ENCODE assay signal across 1 cellular context in the genomic region with DNA sequence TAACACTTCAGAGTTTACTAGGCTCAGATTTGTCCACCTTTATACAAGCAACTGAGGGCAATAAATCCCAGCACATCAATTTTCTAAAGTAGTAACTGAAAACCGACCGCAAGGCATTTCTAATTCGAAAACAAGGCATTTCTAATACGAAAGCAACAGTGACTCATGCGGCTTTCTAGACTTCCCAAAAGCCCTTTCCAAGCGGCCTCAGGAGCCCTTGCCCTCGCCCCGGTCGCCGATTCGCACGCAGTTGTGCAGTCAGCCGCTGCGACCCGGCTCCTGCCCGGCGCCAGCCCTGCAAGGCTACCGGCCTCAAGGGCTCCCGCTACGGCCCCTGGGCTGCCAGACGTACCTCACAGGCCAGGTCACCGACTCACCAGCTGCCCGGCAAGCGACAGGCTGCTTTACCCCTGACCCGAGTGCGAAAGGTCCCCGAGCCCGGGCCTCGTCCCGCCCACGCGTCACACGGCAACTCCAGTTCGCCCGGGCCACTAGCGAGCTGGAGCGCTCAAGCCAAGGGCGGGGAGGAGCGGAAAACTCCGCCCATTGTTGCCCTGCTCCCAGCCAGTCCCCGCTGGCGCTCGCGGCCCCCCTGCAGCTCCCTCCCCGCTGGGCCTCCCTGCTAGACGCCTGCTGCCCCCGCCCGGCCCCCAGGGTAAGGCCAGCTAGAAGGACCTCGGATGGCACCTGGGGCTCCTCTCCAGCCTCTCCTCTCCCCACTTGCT.
TF ChIP-seq lines count a peak whose summit lies in the region.

No MANE protein-coding gene starts in this region.

TF ChIP-seq in K562, 482 proteins besides CTCF, POLR2A, EP300 and RAD21 (continued from another document and continues in another):
- TF ChIP-seq, protein P1, sequence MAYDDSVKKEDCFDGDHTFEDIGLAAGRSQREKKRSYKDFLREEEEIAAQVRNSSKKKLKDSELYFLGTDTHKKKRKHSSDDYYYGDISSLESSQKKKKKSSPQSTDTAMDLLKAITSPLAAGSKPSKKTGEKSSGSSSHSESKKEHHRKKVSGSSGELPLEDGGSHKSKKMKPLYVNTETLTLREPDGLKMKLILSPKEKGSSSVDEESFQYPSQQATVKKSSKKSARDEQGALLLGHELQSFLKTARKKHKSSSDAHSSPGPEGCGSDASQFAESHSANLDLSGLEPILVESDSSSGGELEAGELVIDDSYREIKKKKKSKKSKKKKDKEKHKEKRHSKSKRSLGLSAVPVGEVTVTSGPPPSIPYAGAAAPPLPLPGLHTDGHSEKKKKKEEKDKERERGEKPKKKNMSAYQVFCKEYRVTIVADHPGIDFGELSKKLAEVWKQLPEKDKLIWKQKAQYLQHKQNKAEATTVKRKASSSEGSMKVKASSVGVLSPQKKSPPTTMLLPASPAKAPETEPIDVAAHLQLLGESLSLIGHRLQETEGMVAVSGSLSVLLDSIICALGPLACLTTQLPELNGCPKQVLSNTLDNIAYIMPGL (CRISPR knock-in tag; IDR thresholded peaks at IDR 0.05) = peak; percentile 70; the same call in 1 of the 2 replicates
- TF ChIP-seq MAFG (tag; conservative IDR thresholded peaks at IDR 0.05) (no peak; the same call in 1 of the 2 replicates), HMGN3 (IDR thresholded peaks at IDR 0.05; ENCODE audit: borderline replicate concordance, extremely low read depth, insufficient read length, low read depth, low read length) (peak; percentile 96), ZNF174 (CRISPR knock-in tag; IDR thresholded peaks at IDR 0.05) (no peak), ESRRA (IDR thresholded peaks at IDR 0.05; ENCODE audit: borderline replicate concordance, low read depth) (peak; percentile 87), XRCC5 (IDR thresholded peaks at IDR 0.05; ENCODE audit: low read depth, low read length) (peak; percentile 52; the same call in 1 of the 2 replicates), CBX5 (IDR thresholded peaks at IDR 0.05; ENCODE audit: borderline replicate concordance, low read depth) (peak; percentile 9; the same call in 1 of the 2 replicates), SAP30 (IDR thresholded peaks at IDR 0.05; ENCODE audit: borderline replicate concordance, insufficient read depth, low read depth, low read length, poor library complexity, severe bottlenecking) (peak; percentile 89), TCF3 (CRISPR knock-in tag; IDR thresholded peaks at IDR 0.05) (peak; percentile 48), KDM5B (IDR thresholded peaks at IDR 0.05; ENCODE audit: insufficient replicate concordance, low read depth, low read length) (peak; percentile 70), SRF (CRISPR knock-in tag; IDR thresholded peaks at IDR 0.05) (peak in 1 of 2 experiments; percentile 86; a peak in 2 of 4 replicates), ZBTB7A (IDR thresholded peaks at IDR 0.05; ENCODE audit: borderline replicate concordance, control insufficient read depth, low read depth, low read length) (peak; percentile 62; the same call in 1 of the 2 replicates), PHB (CRISPR knock-in tag; IDR thresholded peaks at IDR 0.05) (peak; percentile 77; the same call in 1 of the 2 replicates), NFIC (IDR thresholded peaks at IDR 0.05) (no peak; the same call in 1 of the 2 replicates), LCOR (CRISPR knock-in tag; IDR thresholded peaks at IDR 0.05) (0 out of 2 replicates have a peak, but pooled peaks have one; percentile 81), MTA1 (IDR thresholded peaks at IDR 0.05; ENCODE audit: borderline replicate concordance) (peak; percentile 80), FOXP1 (CRISPR knock-in tag; IDR thresholded peaks at IDR 0.05) (0 out of 2 replicates have a peak, but pooled peaks have one; percentile 82), NR2C1 (IDR thresholded peaks at IDR 0.05) (peak; percentile 88), NR2C1 (tag; IDR thresholded peaks at IDR 0.05) (peak; percentile 91), BHLHE40 (IDR thresholded peaks at IDR 0.05; ENCODE audit: low read length) (peak; percentile 68), HDAC1 (IDR thresholded peaks at IDR 0.05) (peak in 1 of 2 experiments; percentile 91; a peak in 2 of 4 replicates), RB1 (IDR thresholded peaks at IDR 0.05; ENCODE audit: low read depth) (peak; percentile 82), NFXL1 (CRISPR knock-in tag; IDR thresholded peaks at IDR 0.05) (no peak), NCOR1 (IDR thresholded peaks at IDR 0.05) (peak; percentile 49; the same call in 1 of the 2 replicates), YY1 (IDR thresholded peaks at IDR 0.05; ENCODE audit: borderline replicate concordance in 1 of 3, control insufficient read depth in 1 of 3, extremely low read depth in 1 of 3, insufficient read depth in 3 of 3, insufficient read length in 1 of 3, insufficient replicate concordance in 2 of 3, low read depth in 1 of 3, low read length in 2 of 3) (peak in 2 of 3 experiments; percentile 60 to 66), TAF1 (IDR thresholded peaks at IDR 0.05; ENCODE audit: control insufficient read depth, extremely low read depth, insufficient read depth, low read length, severe bottlenecking) (peak; percentile 50)
- TF ChIP-seq, protein P2, sequence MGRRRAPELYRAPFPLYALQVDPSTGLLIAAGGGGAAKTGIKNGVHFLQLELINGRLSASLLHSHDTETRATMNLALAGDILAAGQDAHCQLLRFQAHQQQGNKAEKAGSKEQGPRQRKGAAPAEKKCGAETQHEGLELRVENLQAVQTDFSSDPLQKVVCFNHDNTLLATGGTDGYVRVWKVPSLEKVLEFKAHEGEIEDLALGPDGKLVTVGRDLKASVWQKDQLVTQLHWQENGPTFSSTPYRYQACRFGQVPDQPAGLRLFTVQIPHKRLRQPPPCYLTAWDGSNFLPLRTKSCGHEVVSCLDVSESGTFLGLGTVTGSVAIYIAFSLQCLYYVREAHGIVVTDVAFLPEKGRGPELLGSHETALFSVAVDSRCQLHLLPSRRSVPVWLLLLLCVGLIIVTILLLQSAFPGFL (CRISPR knock-in tag; IDR thresholded peaks at IDR 0.05) = peak; percentile 45; the same call in 1 of the 2 replicates
- TF ChIP-seq, protein P3, sequence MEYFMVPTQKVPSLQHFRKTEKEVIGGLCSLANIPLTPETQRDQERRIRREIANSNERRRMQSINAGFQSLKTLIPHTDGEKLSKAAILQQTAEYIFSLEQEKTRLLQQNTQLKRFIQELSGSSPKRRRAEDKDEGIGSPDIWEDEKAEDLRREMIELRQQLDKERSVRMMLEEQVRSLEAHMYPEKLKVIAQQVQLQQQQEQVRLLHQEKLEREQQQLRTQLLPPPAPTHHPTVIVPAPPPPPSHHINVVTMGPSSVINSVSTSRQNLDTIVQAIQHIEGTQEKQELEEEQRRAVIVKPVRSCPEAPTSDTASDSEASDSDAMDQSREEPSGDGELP (CRISPR knock-in tag; IDR thresholded peaks at IDR 0.05; ENCODE audit: borderline replicate concordance) = peak; percentile 94
- TF ChIP-seq, protein P4, sequence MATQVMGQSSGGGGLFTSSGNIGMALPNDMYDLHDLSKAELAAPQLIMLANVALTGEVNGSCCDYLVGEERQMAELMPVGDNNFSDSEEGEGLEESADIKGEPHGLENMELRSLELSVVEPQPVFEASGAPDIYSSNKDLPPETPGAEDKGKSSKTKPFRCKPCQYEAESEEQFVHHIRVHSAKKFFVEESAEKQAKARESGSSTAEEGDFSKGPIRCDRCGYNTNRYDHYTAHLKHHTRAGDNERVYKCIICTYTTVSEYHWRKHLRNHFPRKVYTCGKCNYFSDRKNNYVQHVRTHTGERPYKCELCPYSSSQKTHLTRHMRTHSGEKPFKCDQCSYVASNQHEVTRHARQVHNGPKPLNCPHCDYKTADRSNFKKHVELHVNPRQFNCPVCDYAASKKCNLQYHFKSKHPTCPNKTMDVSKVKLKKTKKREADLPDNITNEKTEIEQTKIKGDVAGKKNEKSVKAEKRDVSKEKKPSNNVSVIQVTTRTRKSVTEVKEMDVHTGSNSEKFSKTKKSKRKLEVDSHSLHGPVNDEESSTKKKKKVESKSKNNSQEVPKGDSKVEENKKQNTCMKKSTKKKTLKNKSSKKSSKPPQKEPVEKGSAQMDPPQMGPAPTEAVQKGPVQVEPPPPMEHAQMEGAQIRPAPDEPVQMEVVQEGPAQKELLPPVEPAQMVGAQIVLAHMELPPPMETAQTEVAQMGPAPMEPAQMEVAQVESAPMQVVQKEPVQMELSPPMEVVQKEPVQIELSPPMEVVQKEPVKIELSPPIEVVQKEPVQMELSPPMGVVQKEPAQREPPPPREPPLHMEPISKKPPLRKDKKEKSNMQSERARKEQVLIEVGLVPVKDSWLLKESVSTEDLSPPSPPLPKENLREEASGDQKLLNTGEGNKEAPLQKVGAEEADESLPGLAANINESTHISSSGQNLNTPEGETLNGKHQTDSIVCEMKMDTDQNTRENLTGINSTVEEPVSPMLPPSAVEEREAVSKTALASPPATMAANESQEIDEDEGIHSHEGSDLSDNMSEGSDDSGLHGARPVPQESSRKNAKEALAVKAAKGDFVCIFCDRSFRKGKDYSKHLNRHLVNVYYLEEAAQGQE (CRISPR knock-in tag; IDR thresholded peaks at IDR 0.05; ENCODE audit: low read depth) = peak; percentile 69; the same call in 1 of the 2 replicates
- TF ChIP-seq, protein P5, sequence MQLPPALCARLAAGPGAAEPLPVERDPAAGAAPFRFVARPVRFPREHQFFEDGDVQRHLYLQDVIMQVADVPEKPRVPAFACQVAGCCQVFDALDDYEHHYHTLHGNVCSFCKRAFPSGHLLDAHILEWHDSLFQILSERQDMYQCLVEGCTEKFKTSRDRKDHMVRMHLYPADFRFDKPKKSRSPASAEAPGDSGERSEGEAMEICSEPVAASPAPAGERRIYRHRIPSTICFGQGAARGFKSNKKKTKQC (CRISPR knock-in tag; IDR thresholded peaks at IDR 0.05) = peak; percentile 61; the same call in 1 of the 2 replicates
- TF ChIP-seq, protein P6, sequence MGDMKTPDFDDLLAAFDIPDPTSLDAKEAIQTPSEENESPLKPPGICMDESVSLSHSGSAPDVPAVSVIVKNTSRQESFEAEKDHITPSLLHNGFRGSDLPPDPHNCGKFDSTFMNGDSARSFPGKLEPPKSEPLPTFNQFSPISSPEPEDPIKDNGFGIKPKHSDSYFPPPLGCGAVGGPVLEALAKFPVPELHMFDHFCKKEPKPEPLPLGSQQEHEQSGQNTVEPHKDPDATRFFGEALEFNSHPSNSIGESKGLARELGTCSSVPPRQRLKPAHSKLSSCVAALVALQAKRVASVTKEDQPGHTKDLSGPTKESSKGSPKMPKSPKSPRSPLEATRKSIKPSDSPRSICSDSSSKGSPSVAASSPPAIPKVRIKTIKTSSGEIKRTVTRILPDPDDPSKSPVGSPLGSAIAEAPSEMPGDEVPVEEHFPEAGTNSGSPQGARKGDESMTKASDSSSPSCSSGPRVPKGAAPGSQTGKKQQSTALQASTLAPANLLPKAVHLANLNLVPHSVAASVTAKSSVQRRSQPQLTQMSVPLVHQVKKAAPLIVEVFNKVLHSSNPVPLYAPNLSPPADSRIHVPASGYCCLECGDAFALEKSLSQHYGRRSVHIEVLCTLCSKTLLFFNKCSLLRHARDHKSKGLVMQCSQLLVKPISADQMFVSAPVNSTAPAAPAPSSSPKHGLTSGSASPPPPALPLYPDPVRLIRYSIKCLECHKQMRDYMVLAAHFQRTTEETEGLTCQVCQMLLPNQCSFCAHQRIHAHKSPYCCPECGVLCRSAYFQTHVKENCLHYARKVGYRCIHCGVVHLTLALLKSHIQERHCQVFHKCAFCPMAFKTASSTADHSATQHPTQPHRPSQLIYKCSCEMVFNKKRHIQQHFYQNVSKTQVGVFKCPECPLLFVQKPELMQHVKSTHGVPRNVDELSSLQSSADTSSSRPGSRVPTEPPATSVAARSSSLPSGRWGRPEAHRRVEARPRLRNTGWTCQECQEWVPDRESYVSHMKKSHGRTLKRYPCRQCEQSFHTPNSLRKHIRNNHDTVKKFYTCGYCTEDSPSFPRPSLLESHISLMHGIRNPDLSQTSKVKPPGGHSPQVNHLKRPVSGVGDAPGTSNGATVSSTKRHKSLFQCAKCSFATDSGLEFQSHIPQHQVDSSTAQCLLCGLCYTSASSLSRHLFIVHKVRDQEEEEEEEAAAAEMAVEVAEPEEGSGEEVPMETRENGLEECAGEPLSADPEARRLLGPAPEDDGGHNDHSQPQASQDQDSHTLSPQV (IDR thresholded peaks at IDR 0.05) = peak; percentile 81
- TF ChIP-seq, protein P7, sequence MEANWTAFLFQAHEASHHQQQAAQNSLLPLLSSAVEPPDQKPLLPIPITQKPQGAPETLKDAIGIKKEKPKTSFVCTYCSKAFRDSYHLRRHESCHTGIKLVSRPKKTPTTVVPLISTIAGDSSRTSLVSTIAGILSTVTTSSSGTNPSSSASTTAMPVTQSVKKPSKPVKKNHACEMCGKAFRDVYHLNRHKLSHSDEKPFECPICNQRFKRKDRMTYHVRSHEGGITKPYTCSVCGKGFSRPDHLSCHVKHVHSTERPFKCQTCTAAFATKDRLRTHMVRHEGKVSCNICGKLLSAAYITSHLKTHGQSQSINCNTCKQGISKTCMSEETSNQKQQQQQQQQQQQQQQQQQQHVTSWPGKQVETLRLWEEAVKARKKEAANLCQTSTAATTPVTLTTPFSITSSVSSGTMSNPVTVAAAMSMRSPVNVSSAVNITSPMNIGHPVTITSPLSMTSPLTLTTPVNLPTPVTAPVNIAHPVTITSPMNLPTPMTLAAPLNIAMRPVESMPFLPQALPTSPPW (CRISPR knock-in tag; IDR thresholded peaks at IDR 0.05) = peak; percentile 100
- TF ChIP-seq, protein P8, sequence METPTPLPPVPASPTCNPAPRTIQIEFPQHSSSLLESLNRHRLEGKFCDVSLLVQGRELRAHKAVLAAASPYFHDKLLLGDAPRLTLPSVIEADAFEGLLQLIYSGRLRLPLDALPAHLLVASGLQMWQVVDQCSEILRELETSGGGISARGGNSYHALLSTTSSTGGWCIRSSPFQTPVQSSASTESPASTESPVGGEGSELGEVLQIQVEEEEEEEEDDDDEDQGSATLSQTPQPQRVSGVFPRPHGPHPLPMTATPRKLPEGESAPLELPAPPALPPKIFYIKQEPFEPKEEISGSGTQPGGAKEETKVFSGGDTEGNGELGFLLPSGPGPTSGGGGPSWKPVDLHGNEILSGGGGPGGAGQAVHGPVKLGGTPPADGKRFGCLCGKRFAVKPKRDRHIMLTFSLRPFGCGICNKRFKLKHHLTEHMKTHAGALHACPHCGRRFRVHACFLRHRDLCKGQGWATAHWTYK (CRISPR knock-in tag; IDR thresholded peaks at IDR 0.05) = peak; percentile 81; the same call in 1 of the 2 replicates
- TF ChIP-seq, protein P9, sequence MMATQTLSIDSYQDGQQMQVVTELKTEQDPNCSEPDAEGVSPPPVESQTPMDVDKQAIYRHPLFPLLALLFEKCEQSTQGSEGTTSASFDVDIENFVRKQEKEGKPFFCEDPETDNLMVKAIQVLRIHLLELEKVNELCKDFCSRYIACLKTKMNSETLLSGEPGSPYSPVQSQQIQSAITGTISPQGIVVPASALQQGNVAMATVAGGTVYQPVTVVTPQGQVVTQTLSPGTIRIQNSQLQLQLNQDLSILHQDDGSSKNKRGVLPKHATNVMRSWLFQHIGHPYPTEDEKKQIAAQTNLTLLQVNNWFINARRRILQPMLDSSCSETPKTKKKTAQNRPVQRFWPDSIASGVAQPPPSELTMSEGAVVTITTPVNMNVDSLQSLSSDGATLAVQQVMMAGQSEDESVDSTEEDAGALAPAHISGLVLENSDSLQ (IDR thresholded peaks at IDR 0.05) = peak; percentile 55; the same call in 1 of the 2 replicates
